In genomic region chr1:181151378-181152326, GRCh38 we compare ENCODE assay signal across 9 cellular contexts.
A peak's percentile ranks its signal among the peaks of the same experiment; 100 is the strongest.
DNase-seq lines count a peak whose midpoint lies in the region; ATAC-seq and TF ChIP-seq lines count a peak whose summit lies in the region.
"Had no signal": no experiment of that assay in that cellular context is flagged by ENCODE, and none has a peak within 500 bp of the region (broad histone marks: within the 10 kb centered on the region; RNA-seq: fewer than 3 reads in every experiment).

No MANE protein-coding gene starts in this region.

- H3K27ac ChIP-seq in gastrocnemius medialis: peak overlapping the region; percentile 93 to 99 (median 98)

- in situ Hi-C loops in gastrocnemius medialis (cut with MboI; ENCODE audit: low sequenced_read_pairs in 4 of 4): loop anchor here in 3 of 4 donors (10.0 to 25.0 kb wide), 3 partner anchors 264 to 639 kb away; partner anchors contain the start of gene ACBD6 (in 2 of the 3)

- H3K27me3 Mint-ChIP-seq in activated T-cell treated with anti-CD3 and anti-CD28 coated beads, Interleukin-2, amount 50 U/mL, for 4 hours (ENCODE audit: low read depth): no peaks in the 10 kb centered on the region

- no peaks in the 10 kb centered on the region for H3K36me3 Mint-ChIP-seq in activated T-cell treated with anti-CD3 and anti-CD28 coated beads, Interleukin-2, amount 50 U/mL, for 4 hours (ENCODE audit: insufficient read depth)
- H3K36me3 Mint-ChIP-seq: type B pancreatic cell had no signal

- H3K36me3 ChIP-seq in gastrocnemius medialis: no peaks in the 10 kb centered on the region

- intact Hi-C loops in gastrocnemius medialis (cut with DNase I; ENCODE audit: low total_unique reads): loop anchor here (1.0 to 5.0 kb wide), 4 partner anchors 39 to 194 kb away; partner anchors contain the start of gene IER5

- H3K9me3 ChIP-seq in gastrocnemius medialis: no peaks in the 10 kb centered on the region

- H3K4me3 Mint-ChIP-seq in activated T-cell treated with anti-CD3 and anti-CD28 coated beads, Interleukin-2, amount 50 U/mL, for 4 hours: no peak overlapping the region
- H3K4me3 Mint-ChIP-seq: type B pancreatic cell had no signal

- H3K27me3 ChIP-seq in gastrocnemius medialis: no peaks in the 10 kb centered on the region

- peaks cover 56 to 63% of the 10 kb centered on the region in 2 donors for H3K4me1 ChIP-seq in gastrocnemius medialis

- peak; percentile 42 for ATAC-seq in GM18909 (IDR thresholded peaks at IDR 0.05; ENCODE audit: poor library complexity, unreplicated experiment)
- ATAC-seq in HG03175 (IDR thresholded peaks at IDR 0.05; ENCODE audit: unreplicated experiment): peak; percentile 47
- ATAC-seq in gastrocnemius medialis: peak; percentile 77 to 82
- ATAC-seq in activated T-cell treated with anti-CD3 and anti-CD28 coated beads, Interleukin-2, amount 50 U/mL, for 4 hours: no peak

- no peak overlapping the region for H3K4me3 ChIP-seq in cardiac fibroblast (replicated peaks in 1 of 2; ENCODE audit: low read depth in 2 of 2, low read length in 2 of 2)
- no peak overlapping the region for H3K4me3 ChIP-seq in gastrocnemius medialis

- TF ChIP-seq POLR2A in gastrocnemius medialis (IDR thresholded peaks at IDR 0.05): peak; percentile 68 to 78

- peaks cover 50% of the 10 kb centered on the region for H3K4me1 Mint-ChIP-seq in activated T-cell treated with anti-CD3 and anti-CD28 coated beads, Interleukin-2, amount 50 U/mL, for 4 hours (ENCODE audit: low read depth)

- DNase-seq in cardiac fibroblast (ENCODE audit: low read depth in 2 of 2) (peak; percentile 44 to 59), gastrocnemius medialis (peak; percentile 91 to 92), pons (ENCODE audit: low spot score) (no peak), DMS114 treated with DMSO at 0.1 percent for 48 hours (lab: John Stamatoyannopoulos, UW; ENCODE audit: unreplicated experiment) (no peak)
- DNase-seq in stimulated activated CD8-positive, alpha-beta memory T cell treated with anti-CD3 and anti-CD28 coated beads, Interleukin-4, amount 100 ng/mL, for 48 hours: no peak
- no peak for DNase-seq in activated T-cell treated with anti-CD3 and anti-CD28 coated beads, Interleukin-2, amount 50 U/mL, for 4 hours

- TF ChIP-seq CTCF in cardiac fibroblast (IDR thresholded peaks at IDR 0.05; ENCODE audit: low read depth, low read length) (no peak), gastrocnemius medialis (IDR thresholded peaks at IDR 0.05 in 4 of 5, conservative IDR thresholded peaks at IDR 0.05 in 1 of 5) (peak in 1 of 5 experiments; percentile 11)

- no peaks in the 10 kb centered on the region for H3K9me3 Mint-ChIP-seq in activated T-cell treated with anti-CD3 and anti-CD28 coated beads, Interleukin-2, amount 50 U/mL, for 4 hours

Comparison
In these comparisons a context has a peak if more than half of its experiments do, and no peak if none do; other contexts are left out.
1. ATAC-seq: peak in GM18909 (single experiment), HG03175 (single experiment) and gastrocnemius medialis (2 of 2); none in activated T-cell treated with anti-CD3 and anti-CD28 coated beads, Interleukin-2, amount 50 U/mL, for 4 hours (0 of 2).
2. DNase-seq: peak in cardiac fibroblast (2 of 2) and gastrocnemius medialis (2 of 2); none in stimulated activated CD8-positive, alpha-beta memory T cell treated with anti-CD3 and anti-CD28 coated beads, Interleukin-4, amount 100 ng/mL, for 48 hours (single experiment), pons (single experiment), DMS114 treated with DMSO at 0.1 percent for 48 hours (single experiment) and activated T-cell treated with anti-CD3 and anti-CD28 coated beads, Interleukin-2, amount 50 U/mL, for 4 hours (single experiment).